8 cellular contexts compared by ENCODE assay signal in the genomic region with DNA sequence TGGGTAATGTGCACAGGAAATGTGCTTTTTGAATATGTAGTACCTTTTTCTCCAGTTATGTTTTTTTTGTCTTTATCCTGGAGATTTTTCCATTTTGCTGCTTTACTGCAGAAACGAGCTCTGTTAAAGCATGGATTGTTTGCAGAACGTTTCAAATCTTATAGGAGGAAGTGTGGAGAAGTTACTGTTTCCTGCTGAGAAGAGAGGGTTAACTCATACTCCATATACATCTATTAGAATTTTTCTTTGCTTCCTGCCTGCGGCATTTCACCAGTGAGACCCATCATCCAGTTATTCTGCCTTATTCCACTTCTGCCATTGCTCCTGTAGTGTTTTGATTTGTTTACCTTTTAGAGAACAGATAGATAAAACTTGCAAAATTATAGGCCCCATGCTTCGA. TPM values are rescaled to one million over a fixed set of nuclear protein-coding genes. Genes with fewer than 3 reads are reported as not detected.
DNase-seq lines count a peak whose midpoint lies in the region; ATAC-seq and TF ChIP-seq lines count a peak whose summit lies in the region.

No MANE protein-coding gene starts in this region.

- peak overlapping the region; percentile 99 for H3K4me3 Mint-ChIP-seq in WTC11
- H3K4me3 Mint-ChIP-seq in stimulated activated effector memory CD8-positive, alpha-beta T cell treated with anti-CD3 and anti-CD28 coated beads, Interleukin-12 subunit alpha, Interleukin-12 subunit beta, amount 100 ng/mL, for 72 hours: peak overlapping the region; percentile 92

- H3K4me1 Mint-ChIP-seq in WTC11: peaks cover 29% of the 10 kb centered on the region
- peaks cover 22% of the 10 kb centered on the region for H3K4me1 Mint-ChIP-seq in stimulated activated effector memory CD8-positive, alpha-beta T cell treated with anti-CD3 and anti-CD28 coated beads, Interleukin-12 subunit alpha, Interleukin-12 subunit beta, amount 100 ng/mL, for 72 hours

- H3K9me2 ChIP-seq in hepatocyte (replicated peaks; ENCODE audit: insufficient read depth): no peaks in the 10 kb centered on the region

- H3K4me3 ChIP-seq in H7 (ENCODE audit: insufficient read depth, low read depth, low read length): peak overlapping the region; percentile 91
- H3K4me3 ChIP-seq in hepatocyte: peak overlapping the region; percentile 56

- DNase-seq in ACHN (peak; percentile 32), H7 (peak; percentile 12), WTC11 (ENCODE audit: low spot score) (no peak), hepatocyte (ENCODE audit: low spot score) (no peak), GDM1 (lab: John Stamatoyannopoulos, UW) (no peak), cerebellar nuclear complex (lab: John Stamatoyannopoulos, UW) (no peak)
- peak in 1 of 2 donors; percentile 46 for DNase-seq in stimulated activated effector memory CD8-positive, alpha-beta T cell treated with anti-CD3 and anti-CD28 coated beads, Interleukin-12 subunit alpha, Interleukin-12 subunit beta, amount 100 ng/mL, for 72 hours (ENCODE audit: low spot score in 2 of 2)

- H3K9me3 Mint-ChIP-seq in WTC11: no peaks in the 10 kb centered on the region
- H3K9me3 Mint-ChIP-seq in stimulated activated effector memory CD8-positive, alpha-beta T cell treated with anti-CD3 and anti-CD28 coated beads, Interleukin-12 subunit alpha, Interleukin-12 subunit beta, amount 100 ng/mL, for 72 hours: no peaks in the 10 kb centered on the region

- 2% methylated on average over 4 of the region's 4 CpGs for WGBS in hepatocyte (ENCODE audit: low lambda C conversion rate, missing lambda C conversion rate)

- no peaks in the 10 kb centered on the region for H3K27me3 ChIP-seq in H7 (ENCODE audit: control insufficient read depth, insufficient read depth, low read length)
- no peaks in the 10 kb centered on the region for H3K27me3 ChIP-seq in hepatocyte

- H4K20me1 ChIP-seq in hepatocyte (ENCODE audit: insufficient read depth, poor library complexity, severe bottlenecking): peaks cover 24% of the 10 kb centered on the region

- peak overlapping the region; percentile 78 for H2AFZ ChIP-seq in hepatocyte

- POLR2A ChIA-PET in WTC11 (lab: Charles Lee): no interaction called here

- H3K36me3 ChIP-seq in H7 (replicated peaks; ENCODE audit: control insufficient read depth, insufficient read depth, low read length) (no peaks in the 10 kb centered on the region), hepatocyte (replicated peaks; ENCODE audit: insufficient read depth, low read depth) (no peaks in the 10 kb centered on the region)

- H3K9me3 ChIP-seq in hepatocyte (ENCODE audit: low read depth): no peaks in the 10 kb centered on the region

- H3K27me3 Mint-ChIP-seq in WTC11 (ENCODE audit: low read depth): peaks cover 4% of the 10 kb centered on the region; the same call in 1 of the 2 replicates

- peaks cover 61% of the 10 kb centered on the region for H3K79me2 ChIP-seq in hepatocyte

- ATAC-seq in WTC11: no peak
- ATAC-seq in stimulated activated effector memory CD8-positive, alpha-beta T cell treated with anti-CD3 and anti-CD28 coated beads, Interleukin-12 subunit alpha, Interleukin-12 subunit beta, amount 100 ng/mL, for 72 hours: no peak
- ATAC-seq in GM21786 (IDR thresholded peaks at IDR 0.05; ENCODE audit: unreplicated experiment): no peak

- peaks cover 11% of the 10 kb centered on the region for H3K36me3 Mint-ChIP-seq in WTC11
- H3K36me3 Mint-ChIP-seq in stimulated activated effector memory CD8-positive, alpha-beta T cell treated with anti-CD3 and anti-CD28 coated beads, Interleukin-12 subunit alpha, Interleukin-12 subunit beta, amount 100 ng/mL, for 72 hours: peaks cover 48% of the 10 kb centered on the region

- CTCF ChIA-PET in WTC11 (lab: Charles Lee): interaction anchor here (0.5 kb wide), 1 partner anchor 236 kb away, joined by 3 read pairs; no protein-coding TSS in a partner anchor

- H3K4me1 ChIP-seq in hepatocyte (ENCODE audit: insufficient read depth): peaks cover 9% of the 10 kb centered on the region

- TF ChIP-seq CTCF in WTC11 (IDR thresholded peaks at IDR 0.05) (no peak), hepatocyte (IDR thresholded peaks at IDR 0.05; ENCODE audit: poor library complexity) (no peak)

- in situ Hi-C loops in ACHN (cut with HindIII; ENCODE audit: low pct_ligation_motif_present, low pct_unique_long_range_greater_than_20kb, low sequenced_read_pairs): no loop called here

- peak overlapping the region; percentile 95 for H3K27ac ChIP-seq in hepatocyte

- H3K4me2 ChIP-seq in hepatocyte: peak overlapping the region; percentile 80

- H3K27ac Mint-ChIP-seq in WTC11: peak overlapping the region; percentile 42
- peak overlapping the region; percentile 99 for H3K27ac Mint-ChIP-seq in stimulated activated effector memory CD8-positive, alpha-beta T cell treated with anti-CD3 and anti-CD28 coated beads, Interleukin-12 subunit alpha, Interleukin-12 subunit beta, amount 100 ng/mL, for 72 hours

TF ChIP-seq in WTC11, 78 proteins besides CTCF, POLR2A, EP300 and RAD21:
- TF ChIP-seq, protein P1, sequence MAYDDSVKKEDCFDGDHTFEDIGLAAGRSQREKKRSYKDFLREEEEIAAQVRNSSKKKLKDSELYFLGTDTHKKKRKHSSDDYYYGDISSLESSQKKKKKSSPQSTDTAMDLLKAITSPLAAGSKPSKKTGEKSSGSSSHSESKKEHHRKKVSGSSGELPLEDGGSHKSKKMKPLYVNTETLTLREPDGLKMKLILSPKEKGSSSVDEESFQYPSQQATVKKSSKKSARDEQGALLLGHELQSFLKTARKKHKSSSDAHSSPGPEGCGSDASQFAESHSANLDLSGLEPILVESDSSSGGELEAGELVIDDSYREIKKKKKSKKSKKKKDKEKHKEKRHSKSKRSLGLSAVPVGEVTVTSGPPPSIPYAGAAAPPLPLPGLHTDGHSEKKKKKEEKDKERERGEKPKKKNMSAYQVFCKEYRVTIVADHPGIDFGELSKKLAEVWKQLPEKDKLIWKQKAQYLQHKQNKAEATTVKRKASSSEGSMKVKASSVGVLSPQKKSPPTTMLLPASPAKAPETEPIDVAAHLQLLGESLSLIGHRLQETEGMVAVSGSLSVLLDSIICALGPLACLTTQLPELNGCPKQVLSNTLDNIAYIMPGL (CRISPR knock-in tag; IDR thresholded peaks at IDR 0.05): 0 out of 2 replicates have a peak, but pooled peaks have one; percentile 1
- TF ChIP-seq, protein P2, sequence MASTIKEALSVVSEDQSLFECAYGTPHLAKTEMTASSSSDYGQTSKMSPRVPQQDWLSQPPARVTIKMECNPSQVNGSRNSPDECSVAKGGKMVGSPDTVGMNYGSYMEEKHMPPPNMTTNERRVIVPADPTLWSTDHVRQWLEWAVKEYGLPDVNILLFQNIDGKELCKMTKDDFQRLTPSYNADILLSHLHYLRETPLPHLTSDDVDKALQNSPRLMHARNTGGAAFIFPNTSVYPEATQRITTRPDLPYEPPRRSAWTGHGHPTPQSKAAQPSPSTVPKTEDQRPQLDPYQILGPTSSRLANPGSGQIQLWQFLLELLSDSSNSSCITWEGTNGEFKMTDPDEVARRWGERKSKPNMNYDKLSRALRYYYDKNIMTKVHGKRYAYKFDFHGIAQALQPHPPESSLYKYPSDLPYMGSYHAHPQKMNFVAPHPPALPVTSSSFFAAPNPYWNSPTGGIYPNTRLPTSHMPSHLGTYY (CRISPR knock-in tag; IDR thresholded peaks at IDR 0.05): no peak

RNA-seq across cellular contexts. Expression of a gene that starts 2.0 kb away (rescaled TPM):
- total RNA-seq in H7 (2014; rRNA removed; shearing (Covaris generic)): 14.5 and 19.0 TPM in 2 replicates
- total RNA-seq in WTC11 (2021) (25.4 to 26.4 TPM (median 26.1 TPM) in 3 replicates), hepatocyte (14.0 and 16.5 TPM in 2 replicates)
- polyA plus RNA-seq in hepatocyte: 15.7 and 18.8 TPM in 2 replicates

RNA-seq across cellular contexts. Expression of a gene that starts 44.6 kb away (rescaled TPM):
- 46.9 and 58.0 TPM in 2 replicates for total RNA-seq in H7 (2014; rRNA removed; shearing (Covaris generic))
- 56.7 to 67.8 TPM (median 60.3 TPM) in 3 replicates for total RNA-seq in WTC11 (2021)
- total RNA-seq in hepatocyte: 31.4 and 36.6 TPM in 2 replicates
- polyA plus RNA-seq in hepatocyte: 36.0 and 39.5 TPM in 2 replicates

Comparison
In these comparisons a context has a peak if more than half of its experiments do, and no peak if none do; other contexts are left out.
1. DNase-seq: peak in ACHN (single experiment) and H7 (single experiment); none in WTC11 (single experiment), hepatocyte (single experiment), GDM1 (single experiment) and cerebellar nuclear complex (0 of 2).